Comparison of ENCODE assay signal across 16 cellular contexts in genomic region chr7:151299940-151300665, GRCh38. TPM values are rescaled to one million over a fixed set of nuclear protein-coding genes. Genes with fewer than 3 reads are reported as not detected.
DNase-seq lines count a peak whose midpoint lies in the region; ATAC-seq, FAIRE-seq and TF ChIP-seq lines count a peak whose summit lies in the region.
"Had no signal": no experiment of that assay in that cellular context is flagged by ENCODE, and none has a peak within 500 bp of the region (broad histone marks: within the 10 kb centered on the region; RNA-seq: fewer than 3 reads in every experiment).

No MANE protein-coding gene starts in this region.

- H3K4me2 ChIP-seq in K562 (ENCODE audit: insufficient read depth, low read length) (no peak overlapping the region), neuronal stem cell (ENCODE audit: insufficient read depth, low read length, poor library complexity, severe bottlenecking) (no peak overlapping the region)
- H3K4me2 ChIP-seq: BLaER1 had no signal

- H3K9ac ChIP-seq in K562 (ENCODE audit: insufficient read depth in 1 of 2, low read depth in 2 of 2, low read length in 2 of 2) = no peak overlapping the region
- peak overlapping the region; percentile 68 for H3K9ac ChIP-seq in neuronal stem cell (ENCODE audit: low read depth, low read length, poor library complexity)
- H3K9ac ChIP-seq: BLaER1, GM23248 had no signal

- no peak overlapping the region for H2AK5ac ChIP-seq in neuronal stem cell (ENCODE audit: low read depth, low read length)

- no peak overlapping the region for H3K4ac ChIP-seq in neuronal stem cell (ENCODE audit: low read length)

- no peak overlapping the region for H2BK15ac ChIP-seq in neuronal stem cell (ENCODE audit: low read length)

- H3K27ac ChIP-seq in K562 (ENCODE audit: extremely low read depth, low read depth, low read length) (no peak overlapping the region), neuronal stem cell (replicated peaks; ENCODE audit: low read length) (no peak overlapping the region)
- H3K27ac ChIP-seq in CD4-positive, alpha-beta T cell (ENCODE audit: low read depth, low read length) = no peak overlapping the region
- H3K27ac ChIP-seq: 22Rv1, BLaER1, GM23248 had no signal

- H3K9me3 ChIP-seq in K562 (replicated peaks; ENCODE audit: control insufficient read depth, insufficient read depth, low read depth, low read length) (no peaks in the 10 kb centered on the region; the same call in 1 of the 2 replicates), neuronal stem cell (replicated peaks in 1 of 2; ENCODE audit: control insufficient read depth in 2 of 2, insufficient read depth in 1 of 2, low read depth in 1 of 2, low read length in 2 of 2) (peaks cover 0 to 6% of the 10 kb centered on the region in 2 donors)
- no peaks in the 10 kb centered on the region for H3K9me3 ChIP-seq in CD4-positive, alpha-beta T cell (ENCODE audit: control insufficient read depth, low read length)

- CTCF ChIA-PET in activated CD8-positive, alpha-beta memory T cell treated with anti-CD3 and anti-CD28 coated beads, Interleukin-2, amount 10 ng/mL, durations not matched to agents 7 days and 5 days (lab: Charles Lee) = interaction anchor here (1.0 to 3.2 kb wide), 3 partner anchors 11 to 176 kb away, joined by 3 to 14 read pairs (median 3); no protein-coding TSS in a partner anchor
- CTCF ChIA-PET in K562 (lab: Yijun Ruan, JAX; ENCODE audit: low intra/inter-chr PET ratio) = no interaction called here
- CTCF ChIA-PET in CD4-positive, alpha-beta T cell (lab: Charles Lee) = no interaction called here

- no peak for ATAC-seq in activated CD8-positive, alpha-beta memory T cell treated with anti-CD3 and anti-CD28 coated beads, Interleukin-2, amount 10 ng/mL, durations not matched to agents 7 days and 5 days
- no peak for ATAC-seq in K562
- no peak for ATAC-seq in HG03457 (IDR thresholded peaks at IDR 0.05; ENCODE audit: unreplicated experiment)
- no peak for ATAC-seq in CD4-positive, alpha-beta T cell (ENCODE audit: poor library complexity)

- H3K27ac Mint-ChIP-seq in activated CD8-positive, alpha-beta memory T cell treated with anti-CD3 and anti-CD28 coated beads, Interleukin-2, amount 10 ng/mL, durations not matched to agents 7 days and 5 days = no peak overlapping the region
- H3K27ac Mint-ChIP-seq in CD4-positive, alpha-beta T cell = no peak overlapping the region
- H3K27ac Mint-ChIP-seq: HFFc6 had no signal

- no peak for FAIRE-seq in K562 (lab: Jason Lieb, UNC)

- WGBS in K562 (ENCODE audit: insufficient coverage, low coverage, missing lambda C conversion rate) = 0% methylated on average over 7 of the region's 7 CpGs
- WGBS in neuronal stem cell (ENCODE audit: extremely low coverage in 2 of 2, insufficient read length in 2 of 2, insufficient replicate concordance in 1 of 2), 2 donors = no CpG with 5 or more reads among the region's 7 CpGs

- H3K23ac ChIP-seq in neuronal stem cell (ENCODE audit: low read depth, low read length, poor library complexity) = peak overlapping the region; percentile 81

- H4K20me1 ChIP-seq in K562 (replicated peaks; ENCODE audit: control insufficient read depth, insufficient read depth, low read length) = no peaks in the 10 kb centered on the region
- H4K20me1 ChIP-seq: BLaER1 had no signal

- peak overlapping the region; percentile 77 for H3K14ac ChIP-seq in neuronal stem cell (ENCODE audit: low read length)

- no peak overlapping the region for H3K4me3 Mint-ChIP-seq in activated CD8-positive, alpha-beta memory T cell treated with anti-CD3 and anti-CD28 coated beads, Interleukin-2, amount 10 ng/mL, durations not matched to agents 7 days and 5 days
- H3K4me3 Mint-ChIP-seq in CD4-positive, alpha-beta T cell = no peak overlapping the region
- H3K4me3 Mint-ChIP-seq: HFFc6 had no signal

- H4K8ac ChIP-seq in neuronal stem cell (ENCODE audit: low read depth, low read length) = peak overlapping the region; percentile 92

- no peak overlapping the region for H2BK5ac ChIP-seq in neuronal stem cell (ENCODE audit: low read length)

- no peak for TF ChIP-seq CTCF in K562 (IDR thresholded peaks at IDR 0.05 in 2 of 3, conservative IDR thresholded peaks at IDR 0.05 in 1 of 3; ENCODE audit: insufficient read depth in 2 of 3, low read depth in 1 of 3, low read length in 3 of 3)
- no peak for TF ChIP-seq CTCF in GM13977 (IDR thresholded peaks at IDR 0.05; ENCODE audit: extremely low read depth, insufficient read depth, missing control alignments)
- no peak for TF ChIP-seq CTCF in CD4-positive, alpha-beta T cell (IDR thresholded peaks at IDR 0.05)

- H2BK120ac ChIP-seq in neuronal stem cell (ENCODE audit: low read depth, low read length) = no peak overlapping the region

- peaks cover 2% of the 10 kb centered on the region for H3K79me1 ChIP-seq in neuronal stem cell (ENCODE audit: low read depth, low read length)

- no peak for TF ChIP-seq RAD21 in K562 (CRISPR knock-in tag; conservative IDR thresholded peaks at IDR 0.05 in 1 of 2, IDR thresholded peaks at IDR 0.05 in 1 of 2)

- peaks cover 8% of the 10 kb centered on the region for H3K4me1 Mint-ChIP-seq in activated CD8-positive, alpha-beta memory T cell treated with anti-CD3 and anti-CD28 coated beads, Interleukin-2, amount 10 ng/mL, durations not matched to agents 7 days and 5 days
- H3K4me1 Mint-ChIP-seq in CD4-positive, alpha-beta T cell (ENCODE audit: low read depth) = peaks cover 5% of the 10 kb centered on the region

- no peaks in the 10 kb centered on the region for H3K9me1 ChIP-seq in K562 (ENCODE audit: control insufficient read depth, insufficient read depth, low read length)

- DNase-seq in activated CD8-positive, alpha-beta memory T cell treated with anti-CD3 and anti-CD28 coated beads, Interleukin-2, amount 50 U/mL, for 48 hours = peak; percentile 17
- DNase-seq in activated CD8-positive, alpha-beta memory T cell treated with anti-CD3 and anti-CD28 coated beads, Interleukin-2, amount 10 ng/mL, durations not matched to agents 7 days and 5 days = no peak
- DNase-seq in K562 (ENCODE audit: extremely low read depth in 1 of 4, low spot score in 3 of 4) (no peak), neuronal stem cell (ENCODE audit: low spot score) (no peak), GM13977 (ENCODE audit: low spot score) (no peak)
- no peak for DNase-seq in CD4-positive, alpha-beta T cell
- DNase-seq: AML-193, Calu3, DMS 273 treated with DMSO at 0.1 percent for 48 hours, GM23248, H7, HFFc6, KBM-7 had no signal

- peaks cover 30% of the 10 kb centered on the region for H3K27me3 Mint-ChIP-seq in activated CD8-positive, alpha-beta memory T cell treated with anti-CD3 and anti-CD28 coated beads, Interleukin-2, amount 10 ng/mL, durations not matched to agents 7 days and 5 days
- peaks cover 38% of the 10 kb centered on the region for H3K27me3 Mint-ChIP-seq in CD4-positive, alpha-beta T cell

- TF ChIP-seq EP300 in K562 (IDR thresholded peaks at IDR 0.05; ENCODE audit: low read length) = no peak

- peak overlapping the region; percentile 51 for H2BK12ac ChIP-seq in neuronal stem cell (ENCODE audit: low read length)

- H3K27me3 ChIP-seq in K562 (ENCODE audit: control insufficient read depth in 2 of 2, insufficient read depth in 2 of 2, low read length in 2 of 2) (peaks cover 18 to 45% of the 10 kb centered on the region in 2 experiments; a peak in 4 of 5 replicates), neuronal stem cell (ENCODE audit: control insufficient read depth in 3 of 3, insufficient read depth in 3 of 3, low read depth in 1 of 3, low read length in 3 of 3) (peaks cover 0 to 11% (median 0%) of the 10 kb centered on the region in 3 experiments)
- peaks cover 24% of the 10 kb centered on the region for H3K27me3 ChIP-seq in CD4-positive, alpha-beta T cell (ENCODE audit: control insufficient read depth, insufficient read depth, low read length)

- no TSS peak for BruUV-seq in K562 (replicated peaks; lab: Mats Ljungman, UMichigan)

- H2AFZ ChIP-seq in K562 (ENCODE audit: low read depth, low read length) = no peak overlapping the region
- no peak overlapping the region for H2AFZ ChIP-seq in neuronal stem cell (ENCODE audit: low read length)
- H2AFZ ChIP-seq: GM23248 had no signal

- no peaks in the 10 kb centered on the region for H3K36me3 ChIP-seq in K562 (ENCODE audit: control insufficient read depth, insufficient read depth, low read length)
- peaks cover 0 to 4% of the 10 kb centered on the region in 2 donors for H3K36me3 ChIP-seq in neuronal stem cell (replicated peaks in 1 of 2; ENCODE audit: control insufficient read depth in 2 of 2, insufficient read depth in 2 of 2, low read length in 2 of 2)
- H3K36me3 ChIP-seq: BLaER1 had no signal

- POLR2A ChIA-PET in K562 (lab: Yijun Ruan, JAX) = no interaction called here
- POLR2A ChIA-PET in CD4-positive, alpha-beta T cell (lab: Charles Lee) = no interaction called here

- TF ChIP-seq POLR2A in K562 (conservative IDR thresholded peaks at IDR 0.05) = no peak

- H3K4me1 ChIP-seq in K562 (replicated peaks in 1 of 2; ENCODE audit: control insufficient read depth in 2 of 2, insufficient read depth in 2 of 2, low read length in 2 of 2) (peaks cover 3 to 8% of the 10 kb centered on the region in 2 experiments; a peak in 4 of 5 replicates), neuronal stem cell (ENCODE audit: control insufficient read depth in 2 of 2, insufficient read depth in 1 of 2, low read depth in 1 of 2, low read length in 2 of 2) (peaks cover 3 to 4% of the 10 kb centered on the region in 2 donors)
- H3K4me1 ChIP-seq: BLaER1 had no signal

- no peak overlapping the region for H3K18ac ChIP-seq in neuronal stem cell (ENCODE audit: low read length)

- H3K9me3 Mint-ChIP-seq in activated CD8-positive, alpha-beta memory T cell treated with anti-CD3 and anti-CD28 coated beads, Interleukin-2, amount 10 ng/mL, durations not matched to agents 7 days and 5 days (ENCODE audit: low read depth) = peaks cover 2% of the 10 kb centered on the region
- peaks cover 3% of the 10 kb centered on the region for H3K9me3 Mint-ChIP-seq in CD4-positive, alpha-beta T cell

- in situ Hi-C loops in K562 (cut with MboI) = no loop called here
- in situ Hi-C loops in GM13977 (cut with MboI; ENCODE audit: low pct_unique_long_range_greater_than_20kb, low sequenced_read_pairs, unreplicated experiment) = no loop called here

- intact Hi-C loops in K562 (cut with micrococcal nuclease) = no loop called here
- intact Hi-C loops in CD4-positive, alpha-beta T cell (cut with DNase I, micrococcal nuclease) = no loop called here

- H3K36me3 Mint-ChIP-seq in activated CD8-positive, alpha-beta memory T cell treated with anti-CD3 and anti-CD28 coated beads, Interleukin-2, amount 10 ng/mL, durations not matched to agents 7 days and 5 days = no peaks in the 10 kb centered on the region
- H3K36me3 Mint-ChIP-seq in CD4-positive, alpha-beta T cell (ENCODE audit: low read depth) = no peaks in the 10 kb centered on the region

- H3K4me3 ChIP-seq in K562 (no peak overlapping the region), neuronal stem cell (ENCODE audit: low read length in 2 of 2) (peak overlapping the region in 1 of 2 donors; percentile 39)
- H3K4me3 ChIP-seq: BLaER1, GM23248 had no signal

- no peaks in the 10 kb centered on the region for H3K79me2 ChIP-seq in K562 (ENCODE audit: control insufficient read depth, insufficient read depth, low read length)

- H4K91ac ChIP-seq in neuronal stem cell (ENCODE audit: low read depth, low read length, poor library complexity) = no peak overlapping the region

RNA-seq across cellular contexts. Expression of gene NUB1, which starts 41.5 kb away (rescaled TPM):
- total RNA-seq in activated CD8-positive, alpha-beta memory T cell treated with anti-CD3 and anti-CD28 coated beads, Interleukin-2, amount 10 ng/mL, durations not matched to agents 7 days and 5 days = 10 to 100 TPM; 71.3 to 73.3 TPM
- total RNA-seq in K562 (2011; cell fraction: chromatin; rRNA removed; ENCODE audit: low replicate concordance) = 62.3 and 136 TPM in 2 replicates
- total RNA-seq in K562 (2011; cell fraction: nucleolus; rRNA removed) = 36.0 and 40.3 TPM in 2 replicates
- total RNA-seq in K562 (2011; cell fraction: nucleoplasm; rRNA removed) = 73.5 and 98.2 TPM in 2 replicates
- total RNA-seq in K562 (2014; rRNA removed) (67.8 and 89.7 TPM in 2 replicates), K562 (2014; rRNA removed; fragmentation: Illumina TruSeq; extraction: Trizol) (75.8 and 103 TPM in 2 replicates), K562 (2015; rRNA removed; fragmentation: Illumina TruSeq; extraction: Trizol) (101 and 114 TPM in 2 replicates), K562 (2021) (55.3 and 58.0 TPM in 2 replicates)
- polyA plus RNA-seq in K562 (2011; rRNA removed) (57.8 and 85.2 TPM in 2 replicates), K562 (2014; fragmentation: Illumina TruSeq; extraction: Trizol) (86.5 and 159 TPM in 2 replicates), K562 (2014; fragmentation: Nextera tagmentation; extraction: Ambion mirVana) (10 to 100 TPM; 43.2 to 63.4 TPM), K562 (2014; rRNA removed) (81.6 and 99.3 TPM in 2 replicates)
- polyA plus RNA-seq in K562 (2011; cell fraction: cytosol; rRNA removed) = 52.6 and 53.7 TPM in 2 replicates
- 57.7 and 63.4 TPM in 2 replicates for polyA plus RNA-seq in K562 (2011; cell fraction: nucleus; rRNA removed)
- polyA plus RNA-seq in K562 (2012) = 81.3 and 105 TPM in 2 replicates
- 47.7 and 54.1 TPM in 2 replicates for polyA minus RNA-seq in K562 (2011; rRNA and poly(A)+ RNA removed)
- 25.1 and 34.5 TPM in 2 replicates for polyA minus RNA-seq in K562 (2011; cell fraction: cytosol; rRNA and poly(A)+ RNA removed)
- polyA minus RNA-seq in K562 (2011; cell fraction: nucleus; rRNA and poly(A)+ RNA removed) = 26.9 and 36.3 TPM in 2 replicates
- 74.1 TPM for polyA plus RNA-seq in neuronal stem cell (2013, experiment 1 of 2)
- polyA plus RNA-seq in neuronal stem cell (2013, experiment 2 of 2) = 73.2 TPM
- total RNA-seq in CD4-positive, alpha-beta T cell = 10 to 100 TPM; 86.0 to 90.4 TPM

RNA-seq across cellular contexts. Expression of gene SMARCD3, which starts 51.6 kb away (rescaled TPM):
- total RNA-seq in activated CD8-positive, alpha-beta memory T cell treated with anti-CD3 and anti-CD28 coated beads, Interleukin-2, amount 10 ng/mL, durations not matched to agents 7 days and 5 days = 1 to 10 TPM; 1.0 to 2.5 TPM
- total RNA-seq in K562 (2011; cell fraction: chromatin; rRNA removed; ENCODE audit: low replicate concordance) = 10.6 and 29.3 TPM in 2 replicates
- total RNA-seq in K562 (2011; cell fraction: nucleolus; rRNA removed) = 11.1 and 13.0 TPM in 2 replicates
- total RNA-seq in K562 (2011; cell fraction: nucleoplasm; rRNA removed) = 9.4 and 19.5 TPM in 2 replicates
- total RNA-seq in K562 (2014; rRNA removed) (2.2 and 2.9 TPM in 2 replicates), K562 (2014; rRNA removed; fragmentation: Illumina TruSeq; extraction: Trizol) (1.2 and 1.3 TPM in 2 replicates), K562 (2015; rRNA removed; fragmentation: Illumina TruSeq; extraction: Trizol) (1.5 and 1.8 TPM in 2 replicates), K562 (2021) (2.3 and 3.6 TPM in 2 replicates)
- polyA plus RNA-seq in K562 (2011; rRNA removed) (2.7 and 4.6 TPM in 2 replicates), K562 (2014; fragmentation: Illumina TruSeq; extraction: Trizol) (1.9 and 2.6 TPM in 2 replicates), K562 (2014; fragmentation: Nextera tagmentation; extraction: Ambion mirVana) (under 1 TPM; 0.43 to 0.46 TPM), K562 (2014; rRNA removed) (2.6 and 3.0 TPM in 2 replicates)
- 3.2 and 4.4 TPM in 2 replicates for polyA plus RNA-seq in K562 (2011; cell fraction: cytosol; rRNA removed)
- polyA plus RNA-seq in K562 (2011; cell fraction: nucleus; rRNA removed) = 26.3 and 28.4 TPM in 2 replicates
- polyA plus RNA-seq in K562 (2012) = 6.9 and 15.2 TPM in 2 replicates
- 1.2 and 1.3 TPM in 2 replicates for polyA minus RNA-seq in K562 (2011; rRNA and poly(A)+ RNA removed)
- 1.9 and 2.6 TPM in 2 replicates for polyA minus RNA-seq in K562 (2011; cell fraction: cytosol; rRNA and poly(A)+ RNA removed)
- polyA minus RNA-seq in K562 (2011; cell fraction: nucleus; rRNA and poly(A)+ RNA removed) = 3.0 and 3.2 TPM in 2 replicates
- 32.4 TPM for polyA plus RNA-seq in neuronal stem cell (2013, experiment 1 of 2)
- 33.6 TPM for polyA plus RNA-seq in neuronal stem cell (2013, experiment 2 of 2)
- 10 to 100 TPM; 11.8 to 14.8 TPM for total RNA-seq in CD4-positive, alpha-beta T cell
